In the genomic region with DNA sequence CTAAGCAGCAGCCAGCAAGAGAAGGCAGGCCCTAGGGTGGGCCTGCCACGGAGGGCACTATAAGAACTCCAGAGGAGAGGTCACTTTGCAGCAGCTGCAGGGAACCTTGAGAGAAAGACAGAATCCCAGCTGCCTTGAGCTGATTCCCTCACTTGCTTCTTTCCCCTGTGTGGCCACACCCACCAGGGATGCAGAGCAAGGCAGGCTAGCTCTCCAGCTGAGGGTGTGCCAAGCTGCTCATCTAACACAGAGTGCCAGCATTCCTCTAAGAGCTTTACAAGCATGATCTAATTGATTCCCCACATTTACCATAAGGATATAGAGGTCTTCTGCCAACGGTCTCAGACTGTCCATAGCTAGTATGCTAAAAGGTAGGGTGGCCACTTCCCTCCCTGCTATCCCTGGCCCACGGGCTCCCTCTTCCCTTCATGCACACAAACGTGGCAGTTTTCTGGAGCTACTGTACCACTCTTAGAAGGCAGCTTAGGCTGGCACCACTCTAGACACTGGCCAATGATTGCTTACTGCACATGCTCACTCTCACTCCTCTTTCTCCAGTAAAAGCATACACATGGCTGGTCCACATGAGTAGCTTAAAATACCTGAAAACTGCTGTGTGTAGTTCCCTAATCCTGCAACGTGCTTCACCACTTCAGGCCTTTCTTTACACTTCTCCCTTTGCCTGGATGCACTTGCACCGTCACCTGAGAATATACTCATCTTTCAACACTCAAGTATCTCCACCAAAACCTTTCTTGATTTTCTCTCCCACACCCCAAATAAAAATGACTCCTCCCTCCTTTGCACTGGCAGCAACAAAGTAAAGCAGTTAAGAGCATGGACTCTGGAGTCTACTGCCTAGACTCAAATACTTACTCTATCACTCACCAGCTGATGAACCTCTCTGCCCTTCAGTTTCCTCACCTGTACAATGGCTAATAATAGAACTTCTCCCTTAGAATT, we compare ENCODE assay signal across 23 cellular contexts. TPM values are rescaled to one million over a fixed set of nuclear protein-coding genes. Genes with fewer than 3 reads are reported as not detected.
DNase-seq lines count a peak whose midpoint lies in the region; FAIRE-seq and TF ChIP-seq lines count a peak whose summit lies in the region.
"Had no signal": no experiment of that assay in that cellular context is flagged by ENCODE, and none has a peak within 500 bp of the region (broad histone marks: within the 10 kb centered on the region; RNA-seq: fewer than 3 reads in every experiment).

No MANE protein-coding gene starts in this region.

- no peaks in the 10 kb centered on the region for H3K27me3 Mint-ChIP-seq in activated T-helper 2 cell treated with anti-CD3 and anti-CD28 coated beads, Interferon-gamma antibody, Interleukin-2, Interleukin-4, amounts not matched to agents 10 μg/mL and 5 μg/mL and 100 μg/mL, durations not matched to agents 14 hours and 24 hours and 36 hours (ENCODE audit: low read depth)

- H3K4me1 ChIP-seq in small intestine (ENCODE audit: control insufficient read depth in 2 of 2, insufficient read depth in 1 of 2, low read depth in 1 of 2, low read length in 1 of 2), result peaks cover 3 to 19% of the 10 kb centered on the region in 2 donors
- H3K4me1 ChIP-seq in osteoblast (ENCODE audit: insufficient read depth, low read length), result peaks cover 8% of the 10 kb centered on the region

- H3K9me3 ChIP-seq in small intestine (ENCODE audit: control insufficient read depth, low read depth) (no peaks in the 10 kb centered on the region), osteoblast (ENCODE audit: low read depth, low read length) (no peaks in the 10 kb centered on the region)
- H3K9me3 ChIP-seq: BLaER1 treated with 17β-estradiol and CSF1 and Interleukin-3, amounts not matched to agents 10 nM and 100 nM; gastroesophageal sphincter; HAP-1; vagina had no signal

- H3K27ac Mint-ChIP-seq in activated T-helper 2 cell treated with anti-CD3 and anti-CD28 coated beads, Interferon-gamma antibody, Interleukin-2, Interleukin-4, amounts not matched to agents 10 μg/mL and 5 μg/mL and 100 μg/mL, durations not matched to agents 14 hours and 24 hours and 36 hours, result no peak overlapping the region
- H3K27ac Mint-ChIP-seq: mesothelial cell of epicardium had no signal

- H4K20me1 ChIP-seq in osteoblast (ENCODE audit: insufficient read depth, low read length), result peaks cover 44% of the 10 kb centered on the region

- H3K36me3 ChIP-seq in small intestine (ENCODE audit: control insufficient read depth in 2 of 2, insufficient read depth in 2 of 2, low read length in 2 of 2) (no peaks in the 10 kb centered on the region), osteoblast (ENCODE audit: insufficient read depth, low read length) (no peaks in the 10 kb centered on the region)
- H3K36me3 ChIP-seq: HAP-1, vagina had no signal

- H3K36me3 Mint-ChIP-seq in activated T-helper 2 cell treated with anti-CD3 and anti-CD28 coated beads, Interferon-gamma antibody, Interleukin-2, Interleukin-4, amounts not matched to agents 10 μg/mL and 5 μg/mL and 100 μg/mL, durations not matched to agents 14 hours and 24 hours and 36 hours (ENCODE audit: low read depth), result no peaks in the 10 kb centered on the region
- H3K36me3 Mint-ChIP-seq: mesothelial cell of epicardium had no signal

- H3K79me2 ChIP-seq in osteoblast (ENCODE audit: insufficient read depth, low read length), result no peaks in the 10 kb centered on the region

- H3K4me3 Mint-ChIP-seq in activated T-helper 2 cell treated with anti-CD3 and anti-CD28 coated beads, Interferon-gamma antibody, Interleukin-2, Interleukin-4, amounts not matched to agents 10 μg/mL and 5 μg/mL and 100 μg/mL, durations not matched to agents 14 hours and 24 hours and 36 hours (ENCODE audit: low read depth), result no peak overlapping the region
- H3K4me3 Mint-ChIP-seq: mesothelial cell of epicardium, neural crest cell had no signal

- H3K4me1 Mint-ChIP-seq in activated T-helper 2 cell treated with anti-CD3 and anti-CD28 coated beads, Interferon-gamma antibody, Interleukin-2, Interleukin-4, amounts not matched to agents 10 μg/mL and 5 μg/mL and 100 μg/mL, durations not matched to agents 14 hours and 24 hours and 36 hours (ENCODE audit: low read depth), result no peaks in the 10 kb centered on the region

- H3K4me3 ChIP-seq in small intestine (ENCODE audit: low read depth in 1 of 2, low read length in 2 of 2) (no peak overlapping the region), osteoblast (ENCODE audit: insufficient read depth, low read length) (no peak overlapping the region)
- H3K4me3 ChIP-seq: BLaER1 treated with 17β-estradiol and CSF1 and Interleukin-3, amounts not matched to agents 10 nM and 100 nM; coronary artery; gastroesophageal sphincter; HAP-1; vagina had no signal

- H3K4me2 ChIP-seq in osteoblast (ENCODE audit: insufficient read depth, low read length), result no peak overlapping the region

- no peak for TF ChIP-seq CTCF in osteoblast (IDR thresholded peaks at IDR 0.05; ENCODE audit: extremely low read depth, low read depth, low read length)

- WGBS in small intestine, 3 donors, result 54 to 69% (median 62%) methylated on average over 6 of the region's 6 CpGs

- H3K9me3 Mint-ChIP-seq in activated T-helper 2 cell treated with anti-CD3 and anti-CD28 coated beads, Interferon-gamma antibody, Interleukin-2, Interleukin-4, amounts not matched to agents 10 μg/mL and 5 μg/mL and 100 μg/mL, durations not matched to agents 14 hours and 24 hours and 36 hours, result no peaks in the 10 kb centered on the region
- H3K9me3 Mint-ChIP-seq: mesothelial cell of epicardium, neural crest cell had no signal

- no peaks in the 10 kb centered on the region for H3K27me3 ChIP-seq in small intestine (ENCODE audit: control insufficient read depth in 2 of 2, insufficient read depth in 2 of 2, low read length in 2 of 2)
- no peaks in the 10 kb centered on the region for H3K27me3 ChIP-seq in osteoblast (ENCODE audit: insufficient read depth, low read length)
- H3K27me3 ChIP-seq: BLaER1 treated with 17β-estradiol and CSF1 and Interleukin-3, amounts not matched to agents 10 nM and 100 nM; gastroesophageal sphincter; vagina had no signal

- H3K27ac ChIP-seq in small intestine (ENCODE audit: low read depth in 1 of 2, low read length in 1 of 2) (no peak overlapping the region), osteoblast (ENCODE audit: low read depth, low read length) (no peak overlapping the region)
- H3K27ac ChIP-seq: coronary artery, gastroesophageal sphincter, vagina had no signal

- DNase-seq in NCI-H446 (lab: John Stamatoyannopoulos, UW) (peak; percentile 13 to 50), NCI-H446 treated with DMSO at 0.1 percent for 48 hours (lab: John Stamatoyannopoulos, UW) (no peak), NCI-H510A (lab: John Stamatoyannopoulos, UW) (peak; percentile 78), fibroblast of gingiva (ENCODE audit: low read depth) (peak; percentile 12), small intestine (peak; percentile 65), osteoblast (ENCODE audit: insufficient read length, low spot score, missing footprints) (no peak)
- no peak for DNase-seq in activated T-cell treated with anti-CD3 and anti-CD28 coated beads, Interleukin-2, amount 50 U/mL, for 48 hours
- DNase-seq in activated T-helper 2 cell treated with anti-CD3 and anti-CD28 coated beads, Interferon-gamma antibody, Interleukin-2, Interleukin-4, amounts not matched to agents 10 μg/mL and 5 μg/mL and 100 μg/mL, durations not matched to agents 14 hours and 24 hours and 36 hours (ENCODE audit: low spot score), result no peak
- DNase-seq: activated CD4-positive, alpha-beta T cell treated with anti-CD3 and anti-CD28 coated beads, Interleukin-2, amount 50 U/mL, for 1 hour; activated naive CD4-positive, alpha-beta T cell; activated T-cell treated with anti-CD3 and anti-CD28 coated beads for 4 hours; NCI-H146; NCI-H2227 treated with DMSO at 0.1 percent for 48 hours; stimulated activated CD8-positive, alpha-beta memory T cell treated with anti-CD3 and anti-CD28 coated beads, Interleukin-4, amount 100 ng/mL, for 48 hours; substantia nigra had no signal

- FAIRE-seq in small intestine (lab: Jason Lieb, UNC), result no peak
- FAIRE-seq: endothelial cell of umbilical vein had no signal

- intact Hi-C loops in activated T-helper 2 cell treated with anti-CD3 and anti-CD28 coated beads, Interferon-gamma antibody, Interleukin-2, Interleukin-4, amounts not matched to agents 10 μg/mL and 5 μg/mL and 100 μg/mL, durations not matched to agents 14 hours and 24 hours and 36 hours (cut with micrococcal nuclease), result no loop called here

- no peak overlapping the region for H2AFZ ChIP-seq in osteoblast (ENCODE audit: low read length)

RNA-seq across cellular contexts. Expression of a gene that starts 57.7 kb away (rescaled TPM):
- 10 to 100 TPM; 34.7 to 80.8 (median 61.1) TPM for polyA plus RNA-seq in small intestine
- total RNA-seq in osteoblast, result 19.4 and 19.9 TPM in 2 replicates
- 32.8 and 36.8 TPM in 2 replicates for total RNA-seq in activated T-helper 2 cell treated with anti-CD3 and anti-CD28 coated beads, Interferon-gamma antibody, Interleukin-2, Interleukin-4, amounts not matched to agents 10 μg/mL and 5 μg/mL and 100 μg/mL, durations not matched to agents 14 hours and 24 hours and 36 hours

Comparison
In these comparisons a context has a peak if more than half of its experiments do, and no peak if none do; other contexts are left out.
1. DNase-seq: peak in NCI-H446 (2 of 2), NCI-H510A (single experiment), fibroblast of gingiva (single experiment) and small intestine (single experiment); none in NCI-H446 treated with DMSO at 0.1 percent for 48 hours (single experiment), activated T-cell treated with anti-CD3 and anti-CD28 coated beads, Interleukin-2, amount 50 U/mL, for 48 hours (0 of 2), osteoblast (single experiment) and activated T-helper 2 cell treated with anti-CD3 and anti-CD28 coated beads, Interferon-gamma antibody, Interleukin-2, Interleukin-4, amounts not matched to agents 10 μg/mL and 5 μg/mL and 100 μg/mL, durations not matched to agents 14 hours and 24 hours and 36 hours (single experiment).